ENCODE assay signal across 19 cellular contexts in genomic region chr10:24425151-24425550, GRCh38.
DNase-seq lines count a peak whose midpoint lies in the region; ATAC-seq and TF ChIP-seq lines count a peak whose summit lies in the region.
"Had no signal": no experiment of that assay in that cellular context is flagged by ENCODE, and none has a peak within 500 bp of the region (broad histone marks: within the 10 kb centered on the region; RNA-seq: fewer than 3 reads in every experiment).

No MANE protein-coding gene starts in this region.

- peaks cover 4% of the 10 kb centered on the region for H3K9me3 Mint-ChIP-seq in mesothelial cell of epicardium
- H3K9me3 Mint-ChIP-seq: CD8-positive, alpha-beta T cell; GM23338; T-cell had no signal

- no peaks in the 10 kb centered on the region for H3K27me3 Mint-ChIP-seq in mesothelial cell of epicardium (ENCODE audit: low read depth)

- DNase-seq in mesothelial cell of epicardium (ENCODE audit: low spot score in 2 of 2, unreplicated experiment in 2 of 2), result no peak
- DNase-seq in NAMALWA (ENCODE audit: low spot score), result no peak
- DNase-seq in hepatic stellate cell (ENCODE audit: low spot score), result no peak
- DNase-seq: BE2C; CD8-positive, alpha-beta T cell; DMS79 treated with DMSO at 0.1 percent for 48 hours; KG1; NCI-H1092 treated with DMSO at 0.1 percent for 48 hours; NCI-H1694; NCI-H2107; NCI-H345; NCI-H526 treated with DMSO at 0.1 percent for 48 hours; PC-3; T-cell had no signal

- no peak for TF ChIP-seq CTCF in mesothelial cell of epicardium (IDR thresholded peaks at IDR 0.05; ENCODE audit: unreplicated experiment)

- H3K4me3 Mint-ChIP-seq in mesothelial cell of epicardium, result no peak overlapping the region
- H3K4me3 Mint-ChIP-seq: CD8-positive, alpha-beta T cell; GM23338; T-cell had no signal

- peaks cover 32% of the 10 kb centered on the region for H3K36me3 Mint-ChIP-seq in mesothelial cell of epicardium
- H3K36me3 Mint-ChIP-seq: CD8-positive, alpha-beta T cell; T-cell had no signal

- peak overlapping the region; percentile 21 for H3K27ac Mint-ChIP-seq in mesothelial cell of epicardium
- H3K27ac Mint-ChIP-seq: CD8-positive, alpha-beta T cell; GM23338; T-cell had no signal

- no peaks in the 10 kb centered on the region for H3K4me1 Mint-ChIP-seq in mesothelial cell of epicardium
- H3K4me1 Mint-ChIP-seq: T-cell had no signal

- ATAC-seq in GM18867 (IDR thresholded peaks at IDR 0.05; ENCODE audit: unreplicated experiment) (peak; percentile 82), GM21619 (IDR thresholded peaks at IDR 0.05; ENCODE audit: unreplicated experiment) (peak; percentile 48), HG03066 (IDR thresholded peaks at IDR 0.05; ENCODE audit: low read depth, unreplicated experiment) (peak; percentile 86), HG03196 (IDR thresholded peaks at IDR 0.05; ENCODE audit: unreplicated experiment) (no peak)
- ATAC-seq: CD8-positive, alpha-beta T cell; GM23338; PC-3; T-cell had no signal
